15 cellular contexts compared by ENCODE assay signal in the genomic region with DNA sequence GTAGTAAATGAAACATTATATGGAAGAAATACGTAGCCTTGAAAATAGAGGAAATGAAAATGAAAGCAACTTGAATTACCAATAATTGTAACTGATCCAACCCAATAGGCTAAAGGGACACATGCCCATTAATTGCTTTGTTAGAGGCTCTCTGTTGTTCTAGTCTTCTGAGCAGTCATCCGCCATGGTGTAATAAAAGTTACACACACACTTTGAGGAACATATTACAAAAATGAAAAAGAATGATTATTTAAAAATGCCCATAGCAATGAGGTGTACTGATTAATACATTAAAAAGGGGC.
DNase-seq lines count a peak whose midpoint lies in the region; ATAC-seq and TF ChIP-seq lines count a peak whose summit lies in the region.
"Had no signal": no experiment of that assay in that cellular context is flagged by ENCODE, and none has a peak within 500 bp of the region (broad histone marks: within the 10 kb centered on the region; RNA-seq: fewer than 3 reads in every experiment).

No MANE protein-coding gene starts in this region.

- H3K27me3 ChIP-seq in Karpas-422 (ENCODE audit: low read length) (no peaks in the 10 kb centered on the region), skeletal muscle satellite cell (ENCODE audit: control insufficient read depth, insufficient read depth, low read length) (no peaks in the 10 kb centered on the region)

- in situ Hi-C loops in GM13977 (cut with MboI; ENCODE audit: low pct_unique_long_range_greater_than_20kb, low sequenced_read_pairs, unreplicated experiment), result no loop called here

- H3K27ac ChIP-seq in Karpas-422 (ENCODE audit: low read length), result no peak overlapping the region
- H3K27ac ChIP-seq: HL-60 had no signal

- ATAC-seq in omental fat pad (ENCODE audit: low FRiP score), result no peak
- no peak for ATAC-seq in HG03460 (IDR thresholded peaks at IDR 0.05; ENCODE audit: unreplicated experiment)
- ATAC-seq: activated CD8-positive, alpha-beta T cell treated with anti-CD3 and anti-CD28 coated beads for 36 hours; naive thymus-derived CD8-positive, alpha-beta T cell had no signal

- H3K9ac ChIP-seq in Karpas-422 (ENCODE audit: low read length) (no peak overlapping the region), skeletal muscle satellite cell (ENCODE audit: low read depth, low read length) (peak overlapping the region; percentile 20)

- H2AFZ ChIP-seq in Karpas-422 (ENCODE audit: low read length), result no peak overlapping the region

- H3K4me2 ChIP-seq in Karpas-422 (ENCODE audit: low read depth, low read length, poor library complexity, severe bottlenecking) (no peak overlapping the region), skeletal muscle satellite cell (ENCODE audit: low read length) (peak overlapping the region; percentile 58)

- no peaks in the 10 kb centered on the region for H3K79me2 ChIP-seq in Karpas-422 (ENCODE audit: low read length)

- no peaks in the 10 kb centered on the region for H3K9me2 ChIP-seq in Karpas-422 (replicated peaks; ENCODE audit: insufficient read depth, low read length)

- no peaks in the 10 kb centered on the region for H4K20me1 ChIP-seq in Karpas-422 (ENCODE audit: insufficient read depth, low read depth, low read length)

- H3K4me3 ChIP-seq in Karpas-422 (ENCODE audit: low read length) (no peak overlapping the region), skeletal muscle satellite cell (ENCODE audit: low read length) (peak overlapping the region; percentile 19), foreskin fibroblast (ENCODE audit: low read depth in 1 of 2, low read length in 2 of 2) (no peak overlapping the region)

- H3K4me1 ChIP-seq in Karpas-422 (ENCODE audit: low read length), result no peaks in the 10 kb centered on the region
- H3K4me1 ChIP-seq in skeletal muscle satellite cell (ENCODE audit: control insufficient read depth, insufficient read depth, low read length), result peaks cover 14% of the 10 kb centered on the region

- H3K9me3 ChIP-seq in Karpas-422 (ENCODE audit: low read length) (no peaks in the 10 kb centered on the region), skeletal muscle satellite cell (replicated peaks; ENCODE audit: low read length) (no peaks in the 10 kb centered on the region)

- H3K36me3 ChIP-seq in Karpas-422 (ENCODE audit: insufficient read depth, low read length), result no peaks in the 10 kb centered on the region
- H3K36me3 ChIP-seq in skeletal muscle satellite cell (ENCODE audit: insufficient read depth, low read length), result no peaks in the 10 kb centered on the region

- no peak for TF ChIP-seq CTCF in GM13977 (IDR thresholded peaks at IDR 0.05; ENCODE audit: extremely low read depth, insufficient read depth, missing control alignments)
- no peak for TF ChIP-seq CTCF in foreskin fibroblast (IDR thresholded peaks at IDR 0.05; ENCODE audit: low read depth, low read length)
- no peak for TF ChIP-seq CTCF in omental fat pad (IDR thresholded peaks at IDR 0.05)

- peak; percentile 14 for DNase-seq in GM13977 (ENCODE audit: low spot score)
- peak; percentile 43 for DNase-seq in Karpas-422
- DNase-seq in dedifferentiated amniotic fluid mesenchymal stem cell (ENCODE audit: extremely low spot score), result peak; percentile 27
- no peak for DNase-seq in foreskin fibroblast
- no peak for DNase-seq in NK-92 (lab: John Stamatoyannopoulos, UW; ENCODE audit: unreplicated experiment)
- DNase-seq in omental fat pad (ENCODE audit: low spot score), result no peak
- DNase-seq: activated CD8-positive, alpha-beta T cell treated with anti-CD3 and anti-CD28 coated beads for 36 hours; naive thymus-derived CD8-positive, alpha-beta T cell; NCI-H1105; NK-92 treated with Interleukin-12 subunit alpha and Interleukin-12 subunit beta, amount 100 ng/mL, for 24 hours; stimulated activated naive CD4-positive, alpha-beta T cell treated with Interleukin-2 at 50 U/mL for 16 hours; T-helper 1 cell had no signal

Comparison
In these comparisons a context has a peak if more than half of its experiments do, and no peak if none do; other contexts are left out.
1. DNase-seq: peak in GM13977 (single experiment), Karpas-422 (single experiment) and dedifferentiated amniotic fluid mesenchymal stem cell (single experiment); none in foreskin fibroblast (0 of 2), NK-92 (single experiment) and omental fat pad (single experiment).